14 cellular contexts compared by ENCODE assay signal in genomic region chr5:35904443-35905132, GRCh38. TPM values are rescaled to one million over a fixed set of nuclear protein-coding genes. Genes with fewer than 3 reads are reported as not detected.
DNase-seq lines count a peak whose midpoint lies in the region; ATAC-seq and TF ChIP-seq lines count a peak whose summit lies in the region.
"Had no signal": no experiment of that assay in that cellular context is flagged by ENCODE, and none has a peak within 500 bp of the region (broad histone marks: within the 10 kb centered on the region; RNA-seq: fewer than 3 reads in every experiment).

No MANE protein-coding gene starts in this region.

- H3K36me3 Mint-ChIP-seq in activated T-cell treated with anti-CD3 and anti-CD28 coated beads, Interleukin-2, amount 50 U/mL, for 72 hours (ENCODE audit: insufficient read depth in 2 of 2) = no peaks in the 10 kb centered on the region

- no peak overlapping the region for H3K4me3 ChIP-seq in GM12864 (ENCODE audit: low read depth, low read length)
- H3K4me3 ChIP-seq: HAP-1, left ventricle myocardium inferior had no signal

- TF ChIP-seq CTCF in GM12864 (IDR thresholded peaks at IDR 0.05; ENCODE audit: low read depth, low read length, missing control alignments) = no peak

- peak overlapping the region; percentile 95 for H3K27ac Mint-ChIP-seq in activated T-cell treated with anti-CD3 and anti-CD28 coated beads, Interleukin-2, amount 50 U/mL, for 72 hours

- peaks cover 97% of the 10 kb centered on the region for H3K4me1 Mint-ChIP-seq in activated T-cell treated with anti-CD3 and anti-CD28 coated beads, Interleukin-2, amount 50 U/mL, for 72 hours (ENCODE audit: low read depth)

- no peaks in the 10 kb centered on the region for H3K9me3 Mint-ChIP-seq in activated T-cell treated with anti-CD3 and anti-CD28 coated beads, Interleukin-2, amount 50 U/mL, for 72 hours

- H3K27me3 Mint-ChIP-seq in activated T-cell treated with anti-CD3 and anti-CD28 coated beads, Interleukin-2, amount 50 U/mL, for 72 hours (ENCODE audit: low read depth) = no peaks in the 10 kb centered on the region

- peak overlapping the region; percentile 62 to 82 for H3K4me3 Mint-ChIP-seq in activated T-cell treated with anti-CD3 and anti-CD28 coated beads, Interleukin-2, amount 50 U/mL, for 72 hours

- peak; percentile 50 for DNase-seq in GM12864 (ENCODE audit: low read depth)
- DNase-seq in GM19240 (ENCODE audit: insufficient read length, low spot score) = peak; percentile 19
- peak; percentile 59 to 67 for DNase-seq in activated T-cell treated with anti-CD3 and anti-CD28 coated beads, Interleukin-2, amount 50 U/mL, for 72 hours
- DNase-seq in NK-92 treated with Interleukin-12 subunit alpha and Interleukin-12 subunit beta, amount 100 ng/mL, for 24 hours (lab: John Stamatoyannopoulos, UW) = no peak
- DNase-seq in NCI-H2227 treated with DMSO at 0.1 percent for 48 hours (lab: John Stamatoyannopoulos, UW) = no peak
- no peak for DNase-seq in superior temporal gyrus (ENCODE audit: extremely low spot score)
- DNase-seq: DMS79 treated with DMSO at 0.1 percent for 48 hours, foreskin keratinocyte, left ventricle myocardium inferior had no signal

- ATAC-seq in HG02943 (IDR thresholded peaks at IDR 0.05; ENCODE audit: low read depth, unreplicated experiment) (peak; percentile 45), GM21737 (IDR thresholded peaks at IDR 0.05; ENCODE audit: unreplicated experiment) (no peak)
- ATAC-seq in activated T-cell treated with anti-CD3 and anti-CD28 coated beads, Interleukin-2, amount 50 U/mL, for 72 hours (replicated peaks in 1 of 2) = peak; percentile 72 to 73
- ATAC-seq: foreskin keratinocyte, sciatic nerve had no signal

RNA-seq across cellular contexts. Expression of gene CAPSL, which starts 33.8 kb away (rescaled TPM):
- 1 to 10 TPM; 1.3 to 2.3 TPM for total RNA-seq in activated T-cell treated with anti-CD3 and anti-CD28 coated beads, Interleukin-2, amount 50 U/mL, for 72 hours
- total RNA-seq: cardiac septum, foreskin keratinocyte, left ventricle myocardium inferior, sciatic nerve had no signal

RNA-seq across cellular contexts. Expression of gene IL7R, which starts 47.9 kb away (rescaled TPM):
- 100 to 1,000 TPM; 102 to 143 TPM for total RNA-seq in activated T-cell treated with anti-CD3 and anti-CD28 coated beads, Interleukin-2, amount 50 U/mL, for 72 hours

Comparison
In these comparisons a context has a peak if more than half of its experiments do, and no peak if none do; other contexts are left out.
1. DNase-seq: peak in GM12864 (single experiment), GM19240 (single experiment) and activated T-cell treated with anti-CD3 and anti-CD28 coated beads, Interleukin-2, amount 50 U/mL, for 72 hours (2 of 2); none in NK-92 treated with Interleukin-12 subunit alpha and Interleukin-12 subunit beta, amount 100 ng/mL, for 24 hours (single experiment), NCI-H2227 treated with DMSO at 0.1 percent for 48 hours (single experiment) and superior temporal gyrus (single experiment).